ENCODE assay signal across 14 cellular contexts in the genomic region with DNA sequence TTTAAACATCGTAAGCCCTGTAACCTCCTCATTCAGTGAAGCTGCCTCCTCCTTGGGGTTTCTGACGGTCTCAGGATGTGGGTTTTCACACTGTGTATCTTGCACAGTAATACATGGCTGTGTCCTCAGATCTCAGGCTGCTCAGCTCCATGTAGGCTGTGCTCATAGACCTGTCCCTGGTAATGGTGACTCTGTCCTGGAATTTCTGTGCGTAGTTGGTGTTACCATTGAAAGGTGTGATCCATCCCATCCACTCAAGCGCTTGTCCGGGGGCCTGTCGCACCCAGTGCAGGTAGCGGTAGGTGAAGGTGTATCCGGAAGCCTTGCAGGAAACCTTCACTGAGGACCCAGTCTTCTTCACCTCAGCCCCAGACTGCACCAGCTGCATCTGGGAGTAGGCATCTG.
A peak's percentile ranks its signal among the peaks of the same experiment; 100 is the strongest.
DNase-seq lines count a peak whose midpoint lies in the region; TF ChIP-seq lines count a peak whose summit lies in the region.
"Had no signal": no experiment of that assay in that cellular context is flagged by ENCODE, and none has a peak within 500 bp of the region (broad histone marks: within the 10 kb centered on the region; RNA-seq: fewer than 3 reads in every experiment).

No MANE protein-coding gene starts in this region.

- no peak for TF ChIP-seq EP300 in esophagus muscularis mucosa (IDR thresholded peaks at IDR 0.05)

- no peak for TF ChIP-seq POLR2A in esophagus muscularis mucosa (IDR thresholded peaks at IDR 0.05; ENCODE audit: low read depth)
- TF ChIP-seq POLR2A in thyroid gland (IDR thresholded peaks at IDR 0.05): no peak

- WGBS in esophagus muscularis mucosa: 80% methylated on average over 8 of the region's 8 CpGs
- 43% methylated on average over 8 of the region's 8 CpGs for WGBS in thymus
- 79 to 84% methylated on average over 8 of the region's 8 CpGs for WGBS in thyroid gland, 2 donors

- TF ChIP-seq CTCF in esophagus muscularis mucosa (IDR thresholded peaks at IDR 0.05) (no peak), thyroid gland (IDR thresholded peaks at IDR 0.05) (no peak)

- peak overlapping the region; percentile 78 for H3K27ac Mint-ChIP-seq in T-helper 2 cell treated with Interferon-gamma antibody and Interleukin-4, amounts not matched to agents 5 μg/mL and 100 μg/mL, for 36 hours
- peak overlapping the region; percentile 85 for H3K27ac Mint-ChIP-seq in activated T-cell treated with anti-CD3 and anti-CD28 coated beads, Interleukin-2, amount 50 U/mL, for 24 hours
- H3K27ac Mint-ChIP-seq: H9; neural progenitor cell; stimulated activated memory B cell treated with anti-CD40 and anti-IgM and Interleukin-4, amounts not matched to agents 10 μg/mL and 1 μg/mL and 100 μg/mL, for 72 hours had no signal

- intact Hi-C loops in esophagus muscularis mucosa (cut with DNase I): no loop called here
- intact Hi-C loops in thyroid gland (cut with DNase I): no loop called here

- H3K27ac ChIP-seq in esophagus muscularis mucosa (replicated peaks in 1 of 4) (no peak overlapping the region), thymus (ENCODE audit: low read depth) (peak overlapping the region; percentile 80), thyroid gland (no peak overlapping the region)
- H3K27ac ChIP-seq: neural progenitor cell had no signal

- DNase-seq in T-helper 2 cell treated with Interferon-gamma antibody and Interleukin-4, amounts not matched to agents 5 μg/mL and 100 μg/mL, for 36 hours (ENCODE audit: low spot score): no peak
- peak; percentile 64 for DNase-seq in activated T-cell treated with anti-CD3 and anti-CD28 coated beads, Interleukin-2, amount 50 U/mL, for 24 hours
- DNase-seq in esophagus muscularis mucosa (ENCODE audit: extremely low spot score) (peak; percentile 72), cerebellar nuclear complex (lab: John Stamatoyannopoulos, UW) (no peak), NOMO-1 treated with dmso at 0.1 percent for 144 hours (lab: John Stamatoyannopoulos, UW; ENCODE audit: unreplicated experiment) (no peak), thyroid gland (no peak)
- DNase-seq: DMS153, H9, kidney, NCI-H1930 had no signal

- peak overlapping the region; percentile 71 for H3K4me3 Mint-ChIP-seq in T-helper 2 cell treated with Interferon-gamma antibody and Interleukin-4, amounts not matched to agents 5 μg/mL and 100 μg/mL, for 36 hours
- H3K4me3 Mint-ChIP-seq in activated T-cell treated with anti-CD3 and anti-CD28 coated beads, Interleukin-2, amount 50 U/mL, for 24 hours: peak overlapping the region; percentile 28
- H3K4me3 Mint-ChIP-seq: H9; neural progenitor cell; stimulated activated memory B cell treated with anti-CD40 and anti-IgM and Interleukin-4, amounts not matched to agents 10 μg/mL and 1 μg/mL and 100 μg/mL, for 72 hours had no signal

- H3K4me3 ChIP-seq in esophagus muscularis mucosa (no peak overlapping the region), thymus (ENCODE audit: low read length) (no peak overlapping the region), thyroid gland (replicated peaks in 1 of 3) (no peak overlapping the region)
- H3K4me3 ChIP-seq: neural progenitor cell had no signal

- H3K4me1 Mint-ChIP-seq in T-helper 2 cell treated with Interferon-gamma antibody and Interleukin-4, amounts not matched to agents 5 μg/mL and 100 μg/mL, for 36 hours (ENCODE audit: low read depth): peaks cover 40% of the 10 kb centered on the region
- H3K4me1 Mint-ChIP-seq in activated T-cell treated with anti-CD3 and anti-CD28 coated beads, Interleukin-2, amount 50 U/mL, for 24 hours (ENCODE audit: low read depth): peaks cover 74% of the 10 kb centered on the region
- H3K4me1 Mint-ChIP-seq: H9, neural progenitor cell had no signal

- H3K9me3 ChIP-seq in esophagus muscularis mucosa (no peaks in the 10 kb centered on the region), thymus (ENCODE audit: control insufficient read depth) (no peaks in the 10 kb centered on the region), thyroid gland (no peaks in the 10 kb centered on the region)

- peaks cover 0 to 16% (median 0%) of the 10 kb centered on the region in 4 donors for H3K27me3 ChIP-seq in esophagus muscularis mucosa
- H3K27me3 ChIP-seq in thymus (ENCODE audit: control insufficient read depth, insufficient read depth): no peaks in the 10 kb centered on the region
- no peaks in the 10 kb centered on the region for H3K27me3 ChIP-seq in thyroid gland
- H3K27me3 ChIP-seq: neural progenitor cell had no signal

- H3K9me3 Mint-ChIP-seq in T-helper 2 cell treated with Interferon-gamma antibody and Interleukin-4, amounts not matched to agents 5 μg/mL and 100 μg/mL, for 36 hours: no peaks in the 10 kb centered on the region
- H3K9me3 Mint-ChIP-seq in activated T-cell treated with anti-CD3 and anti-CD28 coated beads, Interleukin-2, amount 50 U/mL, for 24 hours: no peaks in the 10 kb centered on the region
- H3K9me3 Mint-ChIP-seq: IgD-negative memory B cell; stimulated activated memory B cell treated with anti-CD40 and anti-IgM and Interleukin-4, amounts not matched to agents 10 μg/mL and 1 μg/mL and 100 μg/mL, for 72 hours had no signal

- H3K36me3 ChIP-seq in esophagus muscularis mucosa (no peaks in the 10 kb centered on the region), thymus (ENCODE audit: control insufficient read depth, insufficient read depth) (no peaks in the 10 kb centered on the region), thyroid gland (no peaks in the 10 kb centered on the region)
- H3K36me3 ChIP-seq: neural progenitor cell had no signal

- H3K36me3 Mint-ChIP-seq in T-helper 2 cell treated with Interferon-gamma antibody and Interleukin-4, amounts not matched to agents 5 μg/mL and 100 μg/mL, for 36 hours (ENCODE audit: low read depth): no peaks in the 10 kb centered on the region
- H3K36me3 Mint-ChIP-seq in activated T-cell treated with anti-CD3 and anti-CD28 coated beads, Interleukin-2, amount 50 U/mL, for 24 hours (ENCODE audit: low read depth): no peaks in the 10 kb centered on the region
- H3K36me3 Mint-ChIP-seq: IgD-negative memory B cell; neural progenitor cell; stimulated activated memory B cell treated with anti-CD40 and anti-IgM and Interleukin-4, amounts not matched to agents 10 μg/mL and 1 μg/mL and 100 μg/mL, for 72 hours had no signal

- peaks cover 44% of the 10 kb centered on the region for H3K27me3 Mint-ChIP-seq in T-helper 2 cell treated with Interferon-gamma antibody and Interleukin-4, amounts not matched to agents 5 μg/mL and 100 μg/mL, for 36 hours (ENCODE audit: low read depth)
- H3K27me3 Mint-ChIP-seq in activated T-cell treated with anti-CD3 and anti-CD28 coated beads, Interleukin-2, amount 50 U/mL, for 24 hours: no peaks in the 10 kb centered on the region

- no peaks in the 10 kb centered on the region for H3K4me1 ChIP-seq in esophagus muscularis mucosa
- H3K4me1 ChIP-seq in thymus (ENCODE audit: control insufficient read depth, insufficient read depth, low read length): peaks cover 36% of the 10 kb centered on the region
- H3K4me1 ChIP-seq in thyroid gland: no peaks in the 10 kb centered on the region
- H3K4me1 ChIP-seq: neural progenitor cell had no signal

Comparison
In these comparisons a context has a peak if more than half of its experiments do, and no peak if none do; other contexts are left out.
1. DNase-seq: peak in activated T-cell treated with anti-CD3 and anti-CD28 coated beads, Interleukin-2, amount 50 U/mL, for 24 hours (single experiment) and esophagus muscularis mucosa (single experiment); none in T-helper 2 cell treated with Interferon-gamma antibody and Interleukin-4, amounts not matched to agents 5 μg/mL and 100 μg/mL, for 36 hours (single experiment), cerebellar nuclear complex (0 of 2), NOMO-1 treated with dmso at 0.1 percent for 144 hours (single experiment) and thyroid gland (0 of 2).